Comparison of ENCODE assay signal across 8 cellular contexts in the genomic region with DNA sequence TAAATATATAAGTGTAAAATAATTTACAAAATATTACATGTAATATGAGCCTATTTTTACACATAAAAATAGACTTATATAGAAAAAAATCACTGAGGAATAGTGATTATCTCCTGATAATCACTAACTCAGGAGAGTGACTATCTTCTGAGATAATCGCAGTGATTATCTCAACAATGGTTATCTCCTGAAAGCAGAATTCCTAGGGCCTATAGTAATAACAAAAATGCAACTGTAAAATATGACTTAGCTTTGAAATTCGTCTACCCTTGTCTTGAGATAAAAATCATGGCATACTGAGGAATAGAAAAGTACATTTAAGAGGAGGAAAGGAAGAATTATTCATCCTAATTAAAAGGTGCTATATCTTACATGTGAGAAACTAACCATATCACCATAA.
"Had no signal": no experiment of that assay in that cellular context is flagged by ENCODE, and none has a peak within 500 bp of the region (broad histone marks: within the 10 kb centered on the region; RNA-seq: fewer than 3 reads in every experiment).

No MANE protein-coding gene starts in this region.

- H3K27ac ChIP-seq: GM23248, HL-60 had no signal

- H3K36me3 ChIP-seq: HAP-1 had no signal

- H3K4me1 ChIP-seq: HAP-1 had no signal

- H3K9me3 ChIP-seq: HAP-1 had no signal

- H2AFZ ChIP-seq: GM23248 had no signal

- H3K9ac ChIP-seq: GM23248 had no signal

- DNase-seq: GM23248, GOT3, H7, HFFc6, IMR-90 had no signal

- H3K4me3 ChIP-seq: GM23248, HAP-1, K562 had no signal
